ENCODE assay signal across 12 cellular contexts in genomic region chr11:12232819-12233601, GRCh38.
DNase-seq lines count a peak whose midpoint lies in the region; ATAC-seq and TF ChIP-seq lines count a peak whose summit lies in the region.
"Had no signal": no experiment of that assay in that cellular context is flagged by ENCODE, and none has a peak within 500 bp of the region (broad histone marks: within the 10 kb centered on the region; RNA-seq: fewer than 3 reads in every experiment).

No MANE protein-coding gene starts in this region.

- no peak overlapping the region for H3K4me3 Mint-ChIP-seq in central memory CD8-positive, alpha-beta T cell
- H3K4me3 Mint-ChIP-seq: CD4-positive, CD25-positive, alpha-beta regulatory T cell had no signal

- H3K36me3 ChIP-seq in muscle layer of colon (ENCODE audit: insufficient read depth, low read length) = peaks cover 40% of the 10 kb centered on the region

- H3K27ac ChIP-seq in muscle layer of colon (ENCODE audit: low read depth, low read length) = peak overlapping the region; percentile 10
- H3K27ac ChIP-seq: KMS-11 had no signal

- no peaks in the 10 kb centered on the region for H3K9me3 ChIP-seq in muscle layer of colon (ENCODE audit: low read length)
- H3K9me3 ChIP-seq: thyroid gland had no signal

- ATAC-seq in central memory CD8-positive, alpha-beta T cell (replicated peaks; ENCODE audit: extremely low read depth, poor library complexity, severe bottlenecking) = no peak
- ATAC-seq: left colon had no signal

- peaks cover 39% of the 10 kb centered on the region for H3K4me1 Mint-ChIP-seq in central memory CD8-positive, alpha-beta T cell

- in situ Hi-C loops in ACHN (cut with HindIII; ENCODE audit: low pct_ligation_motif_present, low pct_unique_long_range_greater_than_20kb, low sequenced_read_pairs) = no loop called here

- H3K9me3 Mint-ChIP-seq in central memory CD8-positive, alpha-beta T cell = no peaks in the 10 kb centered on the region
- H3K9me3 Mint-ChIP-seq: CD4-positive, CD25-positive, alpha-beta regulatory T cell had no signal

- no peak for TF ChIP-seq CTCF in GM20000 (IDR thresholded peaks at IDR 0.05; ENCODE audit: extremely low read depth, missing control alignments)

- no peaks in the 10 kb centered on the region for H3K27me3 Mint-ChIP-seq in central memory CD8-positive, alpha-beta T cell
- H3K27me3 Mint-ChIP-seq: CD4-positive, CD25-positive, alpha-beta regulatory T cell had no signal

- H3K9ac ChIP-seq in muscle layer of colon (ENCODE audit: low read length) = no peak overlapping the region
- H3K9ac ChIP-seq: KMS-11 had no signal

- no peak overlapping the region for H3K4me3 ChIP-seq in muscle layer of colon (ENCODE audit: low read depth in 1 of 2, low read length in 2 of 2)
- H3K4me3 ChIP-seq: thyroid gland had no signal

- peak overlapping the region; percentile 97 for H3K27ac Mint-ChIP-seq in central memory CD8-positive, alpha-beta T cell (ENCODE audit: low read depth)

- H3K4me1 ChIP-seq in muscle layer of colon (ENCODE audit: insufficient read depth, low read length) = peaks cover 46% of the 10 kb centered on the region

- peaks cover 27% of the 10 kb centered on the region for H3K36me3 Mint-ChIP-seq in central memory CD8-positive, alpha-beta T cell (ENCODE audit: insufficient read depth)

- peak; percentile 22 for DNase-seq in ACHN
- DNase-seq in LHCN-M2 (ENCODE audit: low read depth) = peak; percentile 95
- DNase-seq in central memory CD8-positive, alpha-beta T cell (ENCODE audit: low spot score in 2 of 2) = no peak
- no peak for DNase-seq in GM20000 (ENCODE audit: low spot score)
- DNase-seq in LoVo (ENCODE audit: low spot score) = no peak
- DNase-seq in GM19238 (ENCODE audit: insufficient read length, low spot score) = no peak
- no peak for DNase-seq in midbrain (lab: John Stamatoyannopoulos, UW)
- DNase-seq: CD4-positive, CD25-positive, alpha-beta regulatory T cell; left colon; thyroid gland had no signal

- no peaks in the 10 kb centered on the region for H3K27me3 ChIP-seq in muscle layer of colon (ENCODE audit: control insufficient read depth in 1 of 2, insufficient read depth in 2 of 2, low read length in 2 of 2)
- H3K27me3 ChIP-seq: thyroid gland had no signal

Comparison
In these comparisons a context has a peak if more than half of its experiments do, and no peak if none do; other contexts are left out.
1. DNase-seq: peak in ACHN (single experiment) and LHCN-M2 (single experiment); none in central memory CD8-positive, alpha-beta T cell (0 of 2), GM20000 (single experiment), LoVo (single experiment), GM19238 (single experiment) and midbrain (single experiment).